ENCODE assay signal across 22 cellular contexts in genomic region chr11:116261616-116262015, GRCh38.
"Had no signal": no experiment of that assay in that cellular context is flagged by ENCODE, and none has a peak within 500 bp of the region (broad histone marks: within the 10 kb centered on the region; RNA-seq: fewer than 3 reads in every experiment).

No MANE protein-coding gene starts in this region.

- H3K4me3 Mint-ChIP-seq: IgD-negative memory B cell had no signal

- ATAC-seq: K562 had no signal

- H3K27ac Mint-ChIP-seq: IgD-negative memory B cell had no signal

- H3K27me3 ChIP-seq: SJSA1 had no signal

- H3K9me3 ChIP-seq: SJSA1 had no signal

- H3K36me3 Mint-ChIP-seq: IgD-negative memory B cell had no signal

- H3K4me1 ChIP-seq: SJSA1 had no signal

- DNase-seq: Kasumi-1, MV-4-11, NCI-H1048, NCI-H1105, NCI-H1417, NCI-H1436 treated with DMSO at 0.1 percent for 48 hours, NCI-H1694, NCI-H187 treated with DMSO at 0.1 percent for 48 hours, NCI-H2029 treated with DMSO at 0.1 percent for 48 hours, NCI-H2171 treated with DMSO at 0.1 percent for 48 hours, NCI-H2227 treated with DMSO at 0.1 percent for 48 hours, Right ventricle myocardium superior, RPMI8226, SIG-M5 had no signal

- H3K27ac ChIP-seq: HL-60, KMS-11, SJSA1, SK-N-MC had no signal

- FAIRE-seq: HTR-8/SVneo, K562, RCC 7860 had no signal

- H3K4me3 ChIP-seq: K562, SJSA1, SK-N-MC had no signal

- H3K36me3 ChIP-seq: SJSA1 had no signal
